1 cellular context compared by ENCODE assay signal in the genomic region with DNA sequence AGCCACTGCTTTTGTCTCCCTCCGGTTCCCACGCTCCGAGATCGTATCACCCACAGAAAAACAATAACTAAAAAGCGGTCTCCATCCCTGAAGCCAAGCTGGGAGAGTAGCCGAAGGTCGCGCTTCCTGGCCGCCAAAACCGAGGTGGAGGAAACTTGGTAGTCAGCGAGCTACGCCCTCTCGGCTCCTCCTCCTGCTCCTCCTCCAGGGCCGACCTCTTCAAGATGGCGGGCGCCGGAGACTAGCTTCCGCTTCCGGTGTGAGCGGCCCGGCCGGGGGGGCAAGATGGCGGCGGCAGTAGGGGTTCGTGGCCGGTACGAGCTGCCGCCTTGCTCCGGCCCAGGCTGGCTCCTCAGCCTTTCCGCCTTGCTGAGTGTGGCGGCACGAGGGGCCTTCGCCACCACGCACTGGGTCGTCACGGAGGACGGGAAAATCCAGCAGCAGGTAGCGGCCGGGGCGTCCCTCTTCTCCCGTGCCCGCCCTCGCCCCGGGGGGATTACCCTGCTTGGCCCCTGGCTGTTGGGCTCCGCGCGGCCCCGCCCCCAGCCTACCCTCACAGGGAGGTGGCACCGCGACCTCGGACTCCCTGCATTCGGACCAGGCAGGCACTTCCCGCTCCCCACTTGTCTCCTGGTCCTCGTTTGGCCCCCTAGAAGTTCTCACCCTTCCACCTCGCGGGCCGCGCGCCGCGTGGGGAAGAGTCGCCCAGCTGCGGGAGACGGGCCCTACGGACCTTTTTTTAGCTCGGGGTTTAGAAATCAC.
TF ChIP-seq lines count a peak whose summit lies in the region.

A gene with protein sequence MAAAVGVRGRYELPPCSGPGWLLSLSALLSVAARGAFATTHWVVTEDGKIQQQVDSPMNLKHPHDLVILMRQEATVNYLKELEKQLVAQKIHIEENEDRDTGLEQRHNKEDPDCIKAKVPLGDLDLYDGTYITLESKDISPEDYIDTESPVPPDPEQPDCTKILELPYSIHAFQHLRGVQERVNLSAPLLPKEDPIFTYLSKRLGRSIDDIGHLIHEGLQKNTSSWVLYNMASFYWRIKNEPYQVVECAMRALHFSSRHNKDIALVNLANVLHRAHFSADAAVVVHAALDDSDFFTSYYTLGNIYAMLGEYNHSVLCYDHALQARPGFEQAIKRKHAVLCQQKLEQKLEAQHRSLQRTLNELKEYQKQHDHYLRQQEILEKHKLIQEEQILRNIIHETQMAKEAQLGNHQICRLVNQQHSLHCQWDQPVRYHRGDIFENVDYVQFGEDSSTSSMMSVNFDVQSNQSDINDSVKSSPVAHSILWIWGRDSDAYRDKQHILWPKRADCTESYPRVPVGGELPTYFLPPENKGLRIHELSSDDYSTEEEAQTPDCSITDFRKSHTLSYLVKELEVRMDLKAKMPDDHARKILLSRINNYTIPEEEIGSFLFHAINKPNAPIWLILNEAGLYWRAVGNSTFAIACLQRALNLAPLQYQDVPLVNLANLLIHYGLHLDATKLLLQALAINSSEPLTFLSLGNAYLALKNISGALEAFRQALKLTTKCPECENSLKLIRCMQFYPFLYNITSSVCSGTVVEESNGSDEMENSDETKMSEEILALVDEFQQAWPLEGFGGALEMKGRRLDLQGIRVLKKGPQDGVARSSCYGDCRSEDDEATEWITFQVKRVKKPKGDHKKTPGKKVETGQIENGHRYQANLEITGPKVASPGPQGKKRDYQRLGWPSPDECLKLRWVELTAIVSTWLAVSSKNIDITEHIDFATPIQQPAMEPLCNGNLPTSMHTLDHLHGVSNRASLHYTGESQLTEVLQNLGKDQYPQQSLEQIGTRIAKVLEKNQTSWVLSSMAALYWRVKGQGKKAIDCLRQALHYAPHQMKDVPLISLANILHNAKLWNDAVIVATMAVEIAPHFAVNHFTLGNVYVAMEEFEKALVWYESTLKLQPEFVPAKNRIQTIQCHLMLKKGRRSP (plus strand): TSS at position 251 of the 762 bp plus-strand sequence. CDS start 35 bp downstream, at position 286.

TF ChIP-seq in GM23338, 12 proteins besides CTCF, POLR2A, EP300 and RAD21 (continued from another document):
- TF ChIP-seq, protein P1, sequence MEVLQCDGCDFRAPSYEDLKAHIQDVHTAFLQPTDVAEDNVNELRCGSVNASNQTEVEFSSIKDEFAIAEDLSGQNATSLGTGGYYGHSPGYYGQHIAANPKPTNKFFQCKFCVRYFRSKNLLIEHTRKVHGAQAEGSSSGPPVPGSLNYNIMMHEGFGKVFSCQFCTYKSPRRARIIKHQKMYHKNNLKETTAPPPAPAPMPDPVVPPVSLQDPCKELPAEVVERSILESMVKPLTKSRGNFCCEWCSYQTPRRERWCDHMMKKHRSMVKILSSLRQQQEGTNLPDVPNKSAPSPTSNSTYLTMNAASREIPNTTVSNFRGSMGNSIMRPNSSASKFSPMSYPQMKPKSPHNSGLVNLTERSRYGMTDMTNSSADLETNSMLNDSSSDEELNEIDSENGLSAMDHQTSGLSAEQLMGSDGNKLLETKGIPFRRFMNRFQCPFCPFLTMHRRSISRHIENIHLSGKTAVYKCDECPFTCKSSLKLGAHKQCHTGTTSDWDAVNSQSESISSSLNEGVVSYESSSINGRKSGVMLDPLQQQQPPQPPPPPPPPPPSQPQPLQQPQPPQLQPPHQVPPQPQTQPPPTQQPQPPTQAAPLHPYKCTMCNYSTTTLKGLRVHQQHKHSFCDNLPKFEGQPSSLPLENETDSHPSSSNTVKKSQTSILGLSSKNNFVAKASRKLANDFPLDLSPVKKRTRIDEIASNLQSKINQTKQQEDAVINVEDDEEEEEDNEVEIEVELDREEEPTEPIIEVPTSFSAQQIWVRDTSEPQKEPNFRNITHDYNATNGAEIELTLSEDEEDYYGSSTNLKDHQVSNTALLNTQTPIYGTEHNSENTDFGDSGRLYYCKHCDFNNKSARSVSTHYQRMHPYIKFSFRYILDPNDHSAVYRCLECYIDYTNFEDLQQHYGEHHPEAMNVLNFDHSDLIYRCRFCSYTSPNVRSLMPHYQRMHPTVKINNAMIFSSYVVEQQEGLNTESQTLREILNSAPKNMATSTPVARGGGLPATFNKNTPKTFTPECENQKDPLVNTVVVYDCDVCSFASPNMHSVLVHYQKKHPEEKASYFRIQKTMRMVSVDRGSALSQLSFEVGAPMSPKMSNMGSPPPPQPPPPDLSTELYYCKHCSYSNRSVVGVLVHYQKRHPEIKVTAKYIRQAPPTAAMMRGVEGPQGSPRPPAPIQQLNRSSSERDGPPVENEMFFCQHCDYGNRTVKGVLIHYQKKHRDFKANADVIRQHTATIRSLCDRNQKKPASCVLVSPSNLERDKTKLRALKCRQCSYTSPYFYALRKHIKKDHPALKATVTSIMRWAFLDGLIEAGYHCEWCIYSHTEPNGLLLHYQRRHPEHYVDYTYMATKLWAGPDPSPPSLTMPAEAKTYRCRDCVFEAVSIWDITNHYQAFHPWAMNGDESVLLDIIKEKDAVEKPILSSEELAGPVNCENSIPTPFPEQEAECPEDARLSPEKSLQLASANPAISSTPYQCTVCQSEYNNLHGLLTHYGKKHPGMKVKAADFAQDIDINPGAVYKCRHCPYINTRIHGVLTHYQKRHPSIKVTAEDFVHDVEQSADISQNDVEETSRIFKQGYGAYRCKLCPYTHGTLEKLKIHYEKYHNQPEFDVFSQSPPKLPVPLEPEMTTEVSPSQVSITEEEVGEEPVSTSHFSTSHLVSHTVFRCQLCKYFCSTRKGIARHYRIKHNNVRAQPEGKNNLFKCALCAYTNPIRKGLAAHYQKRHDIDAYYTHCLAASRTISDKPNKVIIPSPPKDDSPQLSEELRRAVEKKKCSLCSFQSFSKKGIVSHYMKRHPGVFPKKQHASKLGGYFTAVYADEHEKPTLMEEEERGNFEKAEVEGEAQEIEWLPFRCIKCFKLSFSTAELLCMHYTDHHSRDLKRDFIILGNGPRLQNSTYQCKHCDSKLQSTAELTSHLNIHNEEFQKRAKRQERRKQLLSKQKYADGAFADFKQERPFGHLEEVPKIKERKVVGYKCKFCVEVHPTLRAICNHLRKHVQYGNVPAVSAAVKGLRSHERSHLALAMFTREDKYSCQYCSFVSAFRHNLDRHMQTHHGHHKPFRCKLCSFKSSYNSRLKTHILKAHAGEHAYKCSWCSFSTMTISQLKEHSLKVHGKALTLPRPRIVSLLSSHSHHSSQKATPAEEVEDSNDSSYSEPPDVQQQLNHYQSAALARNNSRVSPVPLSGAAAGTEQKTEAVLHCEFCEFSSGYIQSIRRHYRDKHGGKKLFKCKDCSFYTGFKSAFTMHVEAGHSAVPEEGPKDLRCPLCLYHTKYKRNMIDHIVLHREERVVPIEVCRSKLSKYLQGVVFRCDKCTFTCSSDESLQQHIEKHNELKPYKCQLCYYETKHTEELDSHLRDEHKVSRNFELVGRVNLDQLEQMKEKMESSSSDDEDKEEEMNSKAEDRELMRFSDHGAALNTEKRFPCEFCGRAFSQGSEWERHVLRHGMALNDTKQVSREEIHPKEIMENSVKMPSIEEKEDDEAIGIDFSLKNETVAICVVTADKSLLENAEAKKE (CRISPR knock-in tag; IDR thresholded peaks at IDR 0.05) = no peak
- TF ChIP-seq, protein P2, sequence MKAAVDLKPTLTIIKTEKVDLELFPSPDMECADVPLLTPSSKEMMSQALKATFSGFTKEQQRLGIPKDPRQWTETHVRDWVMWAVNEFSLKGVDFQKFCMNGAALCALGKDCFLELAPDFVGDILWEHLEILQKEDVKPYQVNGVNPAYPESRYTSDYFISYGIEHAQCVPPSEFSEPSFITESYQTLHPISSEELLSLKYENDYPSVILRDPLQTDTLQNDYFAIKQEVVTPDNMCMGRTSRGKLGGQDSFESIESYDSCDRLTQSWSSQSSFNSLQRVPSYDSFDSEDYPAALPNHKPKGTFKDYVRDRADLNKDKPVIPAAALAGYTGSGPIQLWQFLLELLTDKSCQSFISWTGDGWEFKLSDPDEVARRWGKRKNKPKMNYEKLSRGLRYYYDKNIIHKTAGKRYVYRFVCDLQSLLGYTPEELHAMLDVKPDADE (IDR thresholded peaks at IDR 0.05) = peak; percentile 58; the same call in 1 of the 2 replicates
